Comparison of ENCODE assay signal across 8 cellular contexts in the genomic region with DNA sequence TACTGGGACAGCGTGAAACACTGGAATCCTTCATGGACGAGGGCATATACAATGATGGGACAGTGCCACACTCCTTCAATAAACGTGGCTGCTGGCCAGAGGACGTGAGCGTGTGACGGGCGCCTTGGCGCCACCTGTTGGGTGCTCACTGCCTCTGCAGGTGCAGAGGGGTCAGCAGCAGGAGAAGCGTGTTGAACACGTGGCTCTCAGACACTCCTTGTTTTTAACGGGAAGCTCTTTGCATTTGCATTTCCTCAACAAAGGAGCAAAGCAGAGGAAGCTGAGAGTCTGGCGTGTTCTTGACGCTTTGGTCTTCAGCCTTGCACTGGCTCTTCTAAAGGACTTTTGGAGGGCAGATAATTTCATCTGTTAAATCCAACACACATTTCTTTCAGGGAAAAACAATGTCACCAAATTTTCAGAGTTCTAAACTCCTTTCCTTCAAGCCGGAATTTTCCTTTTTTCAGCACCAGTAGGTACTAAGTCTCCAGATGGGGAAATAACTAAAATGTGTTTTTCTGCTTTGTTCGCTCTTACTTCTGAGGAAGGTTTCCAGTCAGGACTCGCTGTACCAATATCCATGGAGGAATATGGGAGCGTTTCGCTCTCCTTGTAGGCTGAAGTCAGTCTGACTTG. TPM values are rescaled to one million over a fixed set of nuclear protein-coding genes. Genes with fewer than 3 reads are reported as not detected.
DNase-seq lines count a peak whose midpoint lies in the region; ATAC-seq, FAIRE-seq and TF ChIP-seq lines count a peak whose summit lies in the region.

No MANE protein-coding gene starts in this region.

- ATAC-seq in GM18498 (IDR thresholded peaks at IDR 0.05; ENCODE audit: unreplicated experiment) = no peak

- peaks cover 58% of the 10 kb centered on the region for H3K36me3 ChIP-seq in iPS-20b (ENCODE audit: insufficient read depth, low read depth, low read length)
- H3K36me3 ChIP-seq in small intestine (ENCODE audit: control insufficient read depth in 2 of 2, insufficient read depth in 2 of 2, low read length in 2 of 2) = peaks cover 5 to 6% of the 10 kb centered on the region in 2 donors

- peak overlapping the region; percentile 38 to 74 (median 54) for H3K4me3 Mint-ChIP-seq in brain

- peaks cover 46% of the 10 kb centered on the region for H3K36me3 Mint-ChIP-seq in brain

- peaks cover 0 to 2% (median 0%) of the 10 kb centered on the region in 5 experiments for H3K9me3 Mint-ChIP-seq in brain

- TF ChIP-seq POLR2A in GM19193 (IDR thresholded peaks at IDR 0.05; ENCODE audit: extremely low read depth, insufficient read depth, insufficient read length) = peak; percentile 18

- peaks cover 7% of the 10 kb centered on the region for H3K27me3 Mint-ChIP-seq in brain

- no peak overlapping the region for H3K4me3 ChIP-seq in iPS-20b (ENCODE audit: low read length)
- no peak overlapping the region for H3K4me3 ChIP-seq in small intestine (ENCODE audit: low read depth in 1 of 2, low read length in 2 of 2)

- FAIRE-seq in small intestine (lab: Jason Lieb, UNC) = no peak

- H3K9ac ChIP-seq in iPS-20b (ENCODE audit: low read depth, low read length) = peak overlapping the region; percentile 34; the same call in 1 of the 2 replicates

- H3K27ac ChIP-seq in iPS-20b (ENCODE audit: low read length) = no peak overlapping the region
- peak overlapping the region in 1 of 2 donors; percentile 60 for H3K27ac ChIP-seq in small intestine (ENCODE audit: low read depth in 1 of 2, low read length in 1 of 2)

- DNase-seq in A172 (ENCODE audit: low spot score) = peak; percentile 88
- DNase-seq in NCI-H2107 (lab: John Stamatoyannopoulos, UW) = peak; percentile 79
- peak; percentile 68 for DNase-seq in UCSD-AML1 (lab: John Stamatoyannopoulos, UW; ENCODE audit: unreplicated experiment)
- DNase-seq in small intestine = peak; percentile 88

- H3K27ac Mint-ChIP-seq in brain = peak overlapping the region; percentile 86 to 95 (median 94)

- H3K4me1 ChIP-seq in iPS-20b (ENCODE audit: insufficient read depth, low read length) (peaks cover 4% of the 10 kb centered on the region; the same call in 1 of the 2 replicates), small intestine (ENCODE audit: control insufficient read depth in 2 of 2, insufficient read depth in 1 of 2, low read depth in 1 of 2, low read length in 1 of 2) (no peaks in the 10 kb centered on the region)

- peaks cover 34% of the 10 kb centered on the region for H3K4me1 Mint-ChIP-seq in brain

- whole genome bisulfite sequencing in small intestine, 3 donors = 28 to 30% (median 29%) methylated on average over 18 of the region's 18 CpGs

- H3K9me3 ChIP-seq in iPS-20b (ENCODE audit: insufficient read depth, low read depth, low read length) (no peaks in the 10 kb centered on the region), small intestine (ENCODE audit: control insufficient read depth, low read depth) (no peaks in the 10 kb centered on the region)

- TF ChIP-seq CTCF in brain (conservative IDR thresholded peaks at IDR 0.05) = peak; percentile 76 to 92

- H3K27me3 ChIP-seq in iPS-20b (ENCODE audit: insufficient read depth, low read length) = no peaks in the 10 kb centered on the region
- H3K27me3 ChIP-seq in small intestine (ENCODE audit: control insufficient read depth in 2 of 2, insufficient read depth in 2 of 2, low read length in 2 of 2) = no peaks in the 10 kb centered on the region

RNA-seq across cellular contexts. Expression of a gene that starts 2.9 kb away (rescaled TPM):
- 55.3 and 56.3 TPM in 2 replicates for total RNA-seq in A172 (2014; rRNA removed; shearing (Covaris generic))
- polyA plus RNA-seq in brain (ENCODE audit: insufficient read depth, low read depth, low replicate concordance) (37.7 TPM), small intestine (10 to 100 TPM; 38.9 to 87.2 (median 71.9) TPM)

RNA-seq across cellular contexts. Expression of a gene that starts 41.2 kb away (rescaled TPM):
- 103 and 123 TPM in 2 replicates for total RNA-seq in A172 (2014; rRNA removed; shearing (Covaris generic))
- 128 TPM for polyA plus RNA-seq in brain (ENCODE audit: insufficient read depth, low read depth, low replicate concordance)
- 10 to 100 TPM; 41.6 to 63.7 (median 58.6) TPM for polyA plus RNA-seq in small intestine
